In genomic region chr15:38624248-38625214, GRCh38 we compare ENCODE assay signal across 17 cellular contexts. TPM values are rescaled to one million over a fixed set of nuclear protein-coding genes. Genes with fewer than 3 reads are reported as not detected.
A peak's percentile ranks its signal among the peaks of the same experiment; 100 is the strongest.
DNase-seq lines count a peak whose midpoint lies in the region; ATAC-seq, FAIRE-seq and TF ChIP-seq lines count a peak whose summit lies in the region.
"Had no signal": no experiment of that assay in that cellular context is flagged by ENCODE, and none has a peak within 500 bp of the region (broad histone marks: within the 10 kb centered on the region; RNA-seq: fewer than 3 reads in every experiment).

No MANE protein-coding gene starts in this region.

- no peaks in the 10 kb centered on the region for H3K36me3 ChIP-seq in DOHH2 (ENCODE audit: control insufficient read depth, low read length)
- H3K36me3 ChIP-seq in adipocyte (ENCODE audit: control insufficient read depth, insufficient read depth, low read length, severe bottlenecking) = no peaks in the 10 kb centered on the region
- H3K36me3 ChIP-seq: BLaER1, heart left ventricle, spleen, stomach had no signal

- H3F3A ChIP-seq in DOHH2 (ENCODE audit: control insufficient read depth, insufficient read depth) = no peaks in the 10 kb centered on the region

- no peaks in the 10 kb centered on the region for H4K20me1 ChIP-seq in DOHH2 (ENCODE audit: control insufficient read depth, insufficient read depth, low read depth, low read length)
- H4K20me1 ChIP-seq: BLaER1 had no signal

- H3K79me2 ChIP-seq in DOHH2 (ENCODE audit: control insufficient read depth, low read length) = no peaks in the 10 kb centered on the region

- H3K9ac ChIP-seq in adipocyte (ENCODE audit: low read length) = no peak overlapping the region
- H3K9ac ChIP-seq: BLaER1 had no signal

- DNase-seq in GM19239 (ENCODE audit: insufficient read length, low spot score) (no peak), adipocyte (ENCODE audit: low read depth) (peak; percentile 0), kidney tubule cell (ENCODE audit: low spot score) (peak; percentile 79), omental fat pad (ENCODE audit: low spot score) (no peak), DMS79 treated with DMSO at 0.1 percent for 48 hours (lab: John Stamatoyannopoulos, UW) (no peak)
- DNase-seq: activated CD4-positive, alpha-beta T cell treated with anti-CD3 and anti-CD28 coated beads, Interleukin-2, amount 10 ng/mL, durations not matched to agents 24 days and 14 days; activated T-cell treated with anti-CD3 and anti-CD28 coated beads, Interleukin-2, amount 50 U/mL, for 24 hours; spleen; stomach had no signal

- ATAC-seq in omental fat pad (ENCODE audit: low FRiP score) (no peak), HG03439 (IDR thresholded peaks at IDR 0.05; ENCODE audit: unreplicated experiment) (no peak), GM19397 (IDR thresholded peaks at IDR 0.05; ENCODE audit: unreplicated experiment) (no peak)

- H3K4me1 ChIP-seq in DOHH2 (ENCODE audit: control insufficient read depth, low read length) = peaks cover 30% of the 10 kb centered on the region
- no peaks in the 10 kb centered on the region for H3K4me1 ChIP-seq in adipocyte (ENCODE audit: control insufficient read depth, insufficient read depth, low read length)

- H3K4me3 ChIP-seq in DOHH2 (ENCODE audit: low read length) (no peak overlapping the region), adipocyte (ENCODE audit: low read length) (no peak overlapping the region)
- H3K4me3 ChIP-seq: BLaER1, heart left ventricle, SK-N-MC, spleen, stomach had no signal

- H3K4me2 ChIP-seq in DOHH2 (ENCODE audit: low read length) = peak overlapping the region; percentile 32
- H3K4me2 ChIP-seq: BLaER1 had no signal

- TF ChIP-seq CTCF in DOHH2 (IDR thresholded peaks at IDR 0.05; ENCODE audit: low read depth, low read length, poor library complexity, severe bottlenecking) (no peak), omental fat pad (IDR thresholded peaks at IDR 0.05) (no peak)

- H3K9me3 ChIP-seq in DOHH2 (ENCODE audit: control insufficient read depth, insufficient read depth, low read length) (no peaks in the 10 kb centered on the region), adipocyte (ENCODE audit: control insufficient read depth, low read length) (no peaks in the 10 kb centered on the region)
- H3K9me3 ChIP-seq: BLaER1, heart left ventricle, spleen, stomach had no signal

- H3K9me2 ChIP-seq in DOHH2 (replicated peaks; ENCODE audit: control insufficient read depth, low read length) = no peaks in the 10 kb centered on the region

- FAIRE-seq in GM19239 (lab: Jason Lieb, UNC) = peak; percentile 54
- FAIRE-seq: colon, islet of Langerhans had no signal

- H3K27me3 ChIP-seq in DOHH2 (ENCODE audit: control insufficient read depth, low read length) (0 out of 2 replicates have a peak, but pooled peaks cover 3% of the 10 kb centered on the region), adipocyte (replicated peaks; ENCODE audit: control insufficient read depth, insufficient read depth, low read length) (peaks cover 43% of the 10 kb centered on the region)
- H3K27me3 ChIP-seq: BLaER1, heart left ventricle, spleen, stomach had no signal

- H3K27ac ChIP-seq in DOHH2 (ENCODE audit: low read depth, low read length) = no peak overlapping the region
- H3K27ac ChIP-seq: BLaER1, SK-N-MC, spleen, stomach had no signal

RNA-seq across cellular contexts. Expression of gene RASGRP1, which starts 59.9 kb away (rescaled TPM):
- 1 to 10 TPM in 3 of 4 donors, under 1 TPM in 1; 0.79 to 6.2 (median 1.9) TPM for total RNA-seq in omental fat pad

Comparison
In these comparisons a context has a peak if more than half of its experiments do, and no peak if none do; other contexts are left out.
1. DNase-seq: peak in adipocyte (single experiment) and kidney tubule cell (single experiment); none in GM19239 (single experiment), omental fat pad (single experiment) and DMS79 treated with DMSO at 0.1 percent for 48 hours (single experiment).